In genomic region chr11:28010001-28010400, GRCh38 we compare ENCODE assay signal across 23 cellular contexts.
"Had no signal": no experiment of that assay in that cellular context is flagged by ENCODE, and none has a peak within 500 bp of the region (broad histone marks: within the 10 kb centered on the region; RNA-seq: fewer than 3 reads in every experiment).

No MANE protein-coding gene starts in this region.

- H3K9me3 ChIP-seq: adrenal gland, ascending aorta, lower lobe of right lung, thoracic aorta, vagina had no signal

- H3K27ac ChIP-seq: adrenal gland, ascending aorta, heart right ventricle, lower lobe of right lung, thoracic aorta, vagina had no signal

- H3K4me1 ChIP-seq: adrenal gland, ascending aorta, heart right ventricle, lower lobe of right lung, vagina had no signal

- DNase-seq: activated CD4-positive, alpha-beta T cell treated with anti-CD3 and anti-CD28 coated beads for 1 hour; activated CD4-positive, alpha-beta T cell treated with anti-CD3 and anti-CD28 coated beads, Interleukin-2, amount 50 U/mL, for 1 hour; activated CD8-positive, alpha-beta T cell treated with anti-CD3 and anti-CD28 coated beads, Interleukin-2, amount 10 ng/mL, durations not matched to agents 7 days and 5 days; activated T-cell treated with anti-CD3 and anti-CD28 coated beads, Interleukin-2, amount 50 U/mL, for 1 hour; adrenal gland; central memory CD4-positive, alpha-beta T cell; dermis blood vessel endothelial cell; effector CD8-positive, alpha-beta T cell; heart right ventricle; left colon; lower lobe of right lung; naive thymus-derived CD4-positive, alpha-beta T cell; occipital lobe; posterior cingulate gyrus; small intestine; stimulated activated naive CD4-positive, alpha-beta T cell; T-helper 9 cell had no signal

- H3K27me3 ChIP-seq: adrenal gland, ascending aorta, heart right ventricle, vagina had no signal

- ATAC-seq: activated CD8-positive, alpha-beta T cell treated with anti-CD3 and anti-CD28 coated beads, Interleukin-2, amount 10 ng/mL, durations not matched to agents 7 days and 5 days; activated naive CD4-positive, alpha-beta T cell treated with anti-CD3 and anti-CD28 coated beads, Interleukin-2, amount 50 U/mL, for 72 hours; activated T-helper 17 cell treated with anti-CD3 and anti-CD28 coated beads, Interleukin-2, amount 50 U/mL, for 72 hours; heart right ventricle; left colon; lower lobe of right lung; naive thymus-derived CD4-positive, alpha-beta T cell; sciatic nerve had no signal

- H3K36me3 ChIP-seq: adrenal gland, ascending aorta, heart right ventricle, lower lobe of right lung, thoracic aorta, vagina had no signal

- H3K4me3 ChIP-seq: adrenal gland, ascending aorta, heart right ventricle, lower lobe of right lung, thoracic aorta, vagina had no signal
